Comparison of ENCODE assay signal across 12 cellular contexts in the genomic region with DNA sequence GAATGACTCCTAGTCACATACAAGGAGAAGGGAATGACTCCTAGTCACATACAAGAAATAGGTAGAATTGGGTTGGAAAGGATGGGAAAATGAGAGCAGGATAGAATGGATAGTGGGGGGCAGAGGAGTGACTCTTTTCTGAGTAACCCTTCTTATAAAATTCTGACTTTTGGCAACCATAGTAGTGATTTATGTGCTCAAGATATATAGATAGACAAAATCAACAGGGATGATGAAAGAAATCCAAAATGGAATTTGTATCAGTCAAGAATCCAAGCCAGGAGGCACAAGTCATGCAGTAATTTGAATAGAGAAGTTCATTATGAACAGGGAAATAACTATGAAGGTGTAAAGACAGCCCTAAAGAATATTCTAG.
"Had no signal": no experiment of that assay in that cellular context is flagged by ENCODE, and none has a peak within 500 bp of the region (broad histone marks: within the 10 kb centered on the region; RNA-seq: fewer than 3 reads in every experiment).

No MANE protein-coding gene starts in this region.

- H3K4me3 ChIP-seq: esophagus muscularis mucosa, ovary had no signal

- FAIRE-seq: endothelial cell of umbilical vein had no signal

- ATAC-seq: naive thymus-derived CD4-positive, alpha-beta T cell; stimulated activated naive B cell treated with anti-CD40 and anti-IgM and Interleukin-4, amounts not matched to agents 10 μg/mL and 1 μg/mL and 100 μg/mL, for 72 hours had no signal

- H3K36me3 ChIP-seq: esophagus muscularis mucosa, ovary had no signal

- H3K9me3 ChIP-seq: esophagus muscularis mucosa, ovary had no signal

- DNase-seq: activated CD4-positive, alpha-beta T cell treated with anti-CD3 and anti-CD28 coated beads, Interleukin-2, amount 10 ng/mL, durations not matched to agents 7 days and 5 days; activated CD8-positive, alpha-beta memory T cell treated with anti-CD3 and anti-CD28 coated beads, Interleukin-2, amount 50 U/mL, for 4 hours; activated effector memory CD4-positive, alpha-beta T cell treated with anti-CD3 and anti-CD28 coated beads, Interleukin-2, amount 50 U/mL, for 16 hours; activated T-cell treated with anti-CD3 and anti-CD28 coated beads, Interleukin-2, amount 50 U/mL, for 48 hours; effector CD8-positive, alpha-beta T cell; immature natural killer cell; mesenchymal stem cell; naive thymus-derived CD4-positive, alpha-beta T cell; ovary; stimulated activated naive B cell treated with anti-CD40 and anti-IgM and Interleukin-4, amounts not matched to agents 10 μg/mL and 1 μg/mL and 100 μg/mL, for 72 hours had no signal

- H3K27me3 ChIP-seq: esophagus muscularis mucosa, ovary had no signal

- H3K4me1 ChIP-seq: esophagus muscularis mucosa had no signal

- H3K27ac ChIP-seq: esophagus muscularis mucosa, ovary had no signal
